10 cellular contexts compared by ENCODE assay signal in genomic region chr16:23694707-23695373, GRCh38. TPM values are rescaled to one million over a fixed set of nuclear protein-coding genes. Genes with fewer than 3 reads are reported as not detected.
DNase-seq lines count a peak whose midpoint lies in the region; ATAC-seq, FAIRE-seq and TF ChIP-seq lines count a peak whose summit lies in the region.
"Had no signal": no experiment of that assay in that cellular context is flagged by ENCODE, and none has a peak within 500 bp of the region (broad histone marks: within the 10 kb centered on the region; RNA-seq: fewer than 3 reads in every experiment).

No MANE protein-coding gene starts in this region.

- WGBS in H1 (ENCODE audit: extremely low coverage in 1 of 2, insufficient coverage in 1 of 2, insufficient read length in 1 of 2, insufficient replicate concordance in 2 of 2, low coverage in 1 of 2, low lambda C conversion rate in 2 of 2, missing lambda C conversion rate in 1 of 2), 2 experiments, result 18% methylated on average over 31 of the region's 31 CpGs; no CpG with 5 or more reads in 1 of the 2 experiments

- H3K9me3 ChIP-seq in MM.1S (replicated peaks; ENCODE audit: insufficient read depth, low read length) (no peaks in the 10 kb centered on the region), H1 (ENCODE audit: insufficient read depth in 2 of 2, low read depth in 1 of 2, low read length in 1 of 2) (no peaks in the 10 kb centered on the region)

- peak in 1 of 2 experiments; percentile 70; a peak in 1 of 3 replicates for TF ChIP-seq EP300 in H1 (IDR thresholded peaks at IDR 0.05; ENCODE audit: borderline replicate concordance in 1 of 2, low read depth in 2 of 2, low read length in 2 of 2)

- H3K79me1 ChIP-seq in H1 (ENCODE audit: low read depth, low read length), result no peaks in the 10 kb centered on the region

- H3K36me3 ChIP-seq in MM.1S (replicated peaks; ENCODE audit: insufficient read depth, low read length) (no peaks in the 10 kb centered on the region), H1 (ENCODE audit: control insufficient read depth in 2 of 4, insufficient read depth in 4 of 4, low read length in 3 of 4) (peaks cover 5 to 18% (median 14%) of the 10 kb centered on the region in 4 experiments)

- TF ChIP-seq RAD21 in H1 (IDR thresholded peaks at IDR 0.05 in 1 of 2, conservative IDR thresholded peaks at IDR 0.05 in 1 of 2; ENCODE audit: low read depth in 2 of 2, low read length in 2 of 2), result peak in 1 of 2 experiments; percentile 20; a peak in 2 of 4 replicates

- H3K18ac ChIP-seq in H1 (ENCODE audit: extremely low read depth, low read length), result peak overlapping the region; percentile 19

- POLR2A ChIA-PET in H1 (lab: Charles Lee; ENCODE audit: partially characterized antibody), result interaction anchor here (0.6 to 12.9 kb wide), 11 partner anchors 13 to 336 kb away, joined by 3 to 230 read pairs (median 3); partner anchors contain the start of gene PLK1

- no peak overlapping the region for H4K91ac ChIP-seq in H1 (replicated peaks; ENCODE audit: insufficient read length, low read length)

- FAIRE-seq in H1 (lab: Jason Lieb, UNC), result no peak

- 0 out of 2 replicates have a peak, but pooled peaks cover 2% of the 10 kb centered on the region for H3F3A ChIP-seq in MM.1S (ENCODE audit: insufficient read depth, low read length)

- no peak overlapping the region for H4K5ac ChIP-seq in H1 (ENCODE audit: insufficient read length, low read depth, low read length)

- 0 out of 2 replicates have a peak overlapping the region, but pooled peaks have one; percentile 0 for H2BK12ac ChIP-seq in H1 (ENCODE audit: low read depth, low read length)

- no peak overlapping the region for H2BK120ac ChIP-seq in H1 (replicated peaks; ENCODE audit: low read depth, low read length)

- DNase-seq in AG08395 (ENCODE audit: low spot score) (peak; percentile 24), MM.1S (peak; percentile 49), H1 (ENCODE audit: low read depth in 1 of 2, low spot score in 2 of 2) (peak; percentile 79 to 86), lung microvascular endothelial cell (ENCODE audit: low read depth in 2 of 2) (peak; percentile 20 to 34), UCSD-AML1 (lab: John Stamatoyannopoulos, UW; ENCODE audit: unreplicated experiment) (no peak), NOMO-1 treated with DMSO at 0.1 percent for 48 hours (lab: John Stamatoyannopoulos, UW; ENCODE audit: unreplicated experiment) (no peak)
- DNase-seq: Calu3 had no signal

- H3K27me3 ChIP-seq in MM.1S (replicated peaks; ENCODE audit: insufficient read depth, low read length), result no peaks in the 10 kb centered on the region
- H3K27me3 ChIP-seq in H1 (replicated peaks in 1 of 4; ENCODE audit: control insufficient read depth in 3 of 4, extremely low read depth in 1 of 4, insufficient read depth in 3 of 4, low read length in 3 of 4), result no peaks in the 10 kb centered on the region

- H4K8ac ChIP-seq in H1 (ENCODE audit: extremely low read depth, insufficient read depth, low read length), result no peak overlapping the region

- H3K9ac ChIP-seq in MM.1S (ENCODE audit: low read length) (no peak overlapping the region; the same call in 1 of the 2 replicates), H1 (replicated peaks in 1 of 4; ENCODE audit: extremely low read depth in 1 of 4, low read depth in 3 of 4, low read length in 3 of 4) (no peak overlapping the region)

- peak overlapping the region; percentile 53 for H3K56ac ChIP-seq in H1 (replicated peaks; ENCODE audit: insufficient read length, low read depth, low read length)

- no peak overlapping the region for H2BK15ac ChIP-seq in H1 (ENCODE audit: low read length)

- peaks cover 7% of the 10 kb centered on the region; the same call in 1 of the 2 replicates for H3K23me2 ChIP-seq in H1 (ENCODE audit: low read depth, low read length)

- H2AFZ ChIP-seq in MM.1S (ENCODE audit: low read length), result peak overlapping the region; percentile 62
- H2AFZ ChIP-seq in H1 (ENCODE audit: low read length), result peak overlapping the region; percentile 90

- H3K4me1 ChIP-seq in MM.1S (ENCODE audit: low read length) (no peaks in the 10 kb centered on the region), H1 (replicated peaks in 1 of 4; ENCODE audit: control insufficient read depth in 3 of 4, insufficient read depth in 4 of 4, low read length in 3 of 4) (peaks cover 0 to 5% (median 4%) of the 10 kb centered on the region in 4 experiments; a peak in 5 of 7 replicates)

- no peaks in the 10 kb centered on the region for H4K20me1 ChIP-seq in MM.1S (ENCODE audit: insufficient read depth, low read length)
- H4K20me1 ChIP-seq in H1 (replicated peaks in 1 of 2; ENCODE audit: control insufficient read depth in 1 of 2, insufficient read depth in 2 of 2, low read length in 2 of 2), result peaks cover 0 to 6% of the 10 kb centered on the region in 2 experiments

- ATAC-seq in HG03342 (IDR thresholded peaks at IDR 0.05; ENCODE audit: unreplicated experiment) (no peak), GM19463 (IDR thresholded peaks at IDR 0.05; ENCODE audit: unreplicated experiment) (no peak)

- peak overlapping the region; percentile 26; the same call in 1 of the 2 replicates for H3K4me3 ChIP-seq in MM.1S (ENCODE audit: low read length)
- peak overlapping the region; percentile 15 to 59 (median 51); a peak in 7 of 8 replicates for H3K4me3 ChIP-seq in H1 (ENCODE audit: extremely low read depth in 1 of 4, insufficient read depth in 2 of 4, low read depth in 3 of 4, low read length in 4 of 4)

- H3K9me2 ChIP-seq in MM.1S (replicated peaks; ENCODE audit: insufficient read depth, low read length), result no peaks in the 10 kb centered on the region

- no peak for TF ChIP-seq POLR2A in H1 (IDR thresholded peaks at IDR 0.05; ENCODE audit: control extremely low read depth in 1 of 2, low read depth in 2 of 2, low read length in 2 of 2)

- peak overlapping the region; percentile 52; the same call in 1 of the 2 replicates for H2BK5ac ChIP-seq in H1 (ENCODE audit: low read depth, low read length)

- TF ChIP-seq CTCF in MM.1S (IDR thresholded peaks at IDR 0.05; ENCODE audit: low read length) (no peak), H1 (IDR thresholded peaks at IDR 0.05; ENCODE audit: control extremely low read depth in 1 of 3, insufficient read depth in 1 of 3, low read depth in 1 of 3, low read length in 3 of 3) (no peak)

- no peak overlapping the region for H2AK5ac ChIP-seq in H1 (ENCODE audit: low read depth, low read length)

- H2BK20ac ChIP-seq in H1 (ENCODE audit: low read length), result no peak overlapping the region

- H3K14ac ChIP-seq in H1 (ENCODE audit: insufficient read length), result no peak overlapping the region

- H3K23ac ChIP-seq in H1 (ENCODE audit: insufficient read length), result no peak overlapping the region

- CTCF ChIA-PET in H1 (lab: Charles Lee; ENCODE audit: partially characterized antibody), result interaction anchor here (0.6 to 5.1 kb wide), 10 partner anchors 11 to 93 kb away, joined by 3 to 43 read pairs (median 3); partner anchors contain the start of genes ERN2 and PLK1

- H3K27ac ChIP-seq in MM.1S (ENCODE audit: low read length) (no peak overlapping the region), H1 (ENCODE audit: low read depth, low read length) (no peak overlapping the region)

- H3K79me2 ChIP-seq in MM.1S (ENCODE audit: low read length), result no peaks in the 10 kb centered on the region
- H3K79me2 ChIP-seq in H1 (ENCODE audit: control insufficient read depth in 1 of 2, insufficient read depth in 2 of 2, low read length in 2 of 2), result no peaks in the 10 kb centered on the region

- no peak overlapping the region for H3K4ac ChIP-seq in H1 (replicated peaks; ENCODE audit: insufficient read length, low read depth, low read length)

- H3K4me2 ChIP-seq in MM.1S (ENCODE audit: low read depth, low read length), result peak overlapping the region; percentile 54; the same call in 1 of the 2 replicates
- peak overlapping the region; percentile 49 to 69 for H3K4me2 ChIP-seq in H1 (ENCODE audit: insufficient read depth in 1 of 2, low read depth in 2 of 2, low read length in 2 of 2)

RNA-seq across cellular contexts. Expression of gene PLK1, which starts 16.2 kb away (rescaled TPM):
- 135 and 139 TPM in 2 replicates for total RNA-seq in H1 (2021; fragmentation: NEBNext Ultra II Directional; extraction: Animal tissue kit (Norgen Biotek cat#: 25700))
- polyA plus RNA-seq in H1 (2011; rRNA removed), result 127 and 219 TPM in 2 replicates
- polyA plus RNA-seq in H1 (2011; cell fraction: cytosol; rRNA removed), result 101 TPM
- polyA plus RNA-seq in H1 (2011; cell fraction: nucleus; rRNA removed), result 175 TPM
- polyA plus RNA-seq in H1 (2012, experiment 1 of 2), result 128 to 149 TPM (median 143 TPM) in 4 replicates
- polyA plus RNA-seq in H1 (2012, experiment 2 of 2), result 158 TPM
- polyA plus RNA-seq in H1 (2013, experiment 1 of 2), result 111 TPM
- 108 TPM for polyA plus RNA-seq in H1 (2013, experiment 2 of 2)
- 76.3 and 122 TPM in 2 replicates for polyA minus RNA-seq in H1 (2011; rRNA and poly(A)+ RNA removed)
- polyA minus RNA-seq in H1 (2011; cell fraction: cytosol; rRNA and poly(A)+ RNA removed), result 86.4 TPM
- polyA minus RNA-seq in H1 (2011; cell fraction: nucleus; rRNA and poly(A)+ RNA removed), result 48.3 TPM
- total RNA-seq in lung microvascular endothelial cell, result 2.8 and 10.9 TPM in 2 replicates

RNA-seq across cellular contexts. Expression of gene ERN2, which starts 18.2 kb away (rescaled TPM):
- total RNA-seq in H1 (2021; fragmentation: NEBNext Ultra II Directional; extraction: Animal tissue kit (Norgen Biotek cat#: 25700)), result 1.7 and 2.4 TPM in 2 replicates
- 4.4 and 6.1 TPM in 2 replicates for polyA plus RNA-seq in H1 (2011; rRNA removed)
- polyA plus RNA-seq in H1 (2011; cell fraction: cytosol; rRNA removed), result 5.1 TPM
- polyA plus RNA-seq in H1 (2011; cell fraction: nucleus; rRNA removed), result 11.3 TPM
- 1.6 to 3.0 TPM (median 2.4 TPM) in 4 replicates for polyA plus RNA-seq in H1 (2012, experiment 1 of 2)
- polyA plus RNA-seq in H1 (2012, experiment 2 of 2), result 0.96 TPM
- 1.0 TPM for polyA plus RNA-seq in H1 (2013, experiment 1 of 2)
- polyA plus RNA-seq in H1 (2013, experiment 2 of 2), result 1.5 TPM
- polyA minus RNA-seq in H1 (2011; rRNA and poly(A)+ RNA removed), result 5.1 and 5.3 TPM in 2 replicates
- polyA minus RNA-seq in H1 (2011; cell fraction: cytosol; rRNA and poly(A)+ RNA removed), result 2.3 TPM
- polyA minus RNA-seq in H1 (2011; cell fraction: nucleus; rRNA and poly(A)+ RNA removed), result 16.1 TPM
- total RNA-seq in lung microvascular endothelial cell, result not detected in 2 replicates
- total RNA-seq: activated CD8-positive, alpha-beta memory T cell treated with anti-CD3 and anti-CD28 coated beads for 36 hours had no signal

RNA-seq across cellular contexts. Expression of gene DCTN5, which starts 53.6 kb away (rescaled TPM):
- 74.0 and 75.6 TPM in 2 replicates for total RNA-seq in H1 (2021; fragmentation: NEBNext Ultra II Directional; extraction: Animal tissue kit (Norgen Biotek cat#: 25700))
- 28.6 and 36.0 TPM in 2 replicates for polyA plus RNA-seq in H1 (2011; rRNA removed)
- 55.0 TPM for polyA plus RNA-seq in H1 (2011; cell fraction: cytosol; rRNA removed)
- polyA plus RNA-seq in H1 (2011; cell fraction: nucleus; rRNA removed), result 22.7 TPM
- 48.8 to 77.9 TPM (median 54.7 TPM) in 4 replicates for polyA plus RNA-seq in H1 (2012, experiment 1 of 2)
- polyA plus RNA-seq in H1 (2012, experiment 2 of 2), result 17.4 TPM
- 25.9 TPM for polyA plus RNA-seq in H1 (2013, experiment 1 of 2)
- polyA plus RNA-seq in H1 (2013, experiment 2 of 2), result 24.9 TPM
- polyA minus RNA-seq in H1 (2011; rRNA and poly(A)+ RNA removed), result 104 and 170 TPM in 2 replicates
- 41.8 TPM for polyA minus RNA-seq in H1 (2011; cell fraction: cytosol; rRNA and poly(A)+ RNA removed)
- 31.7 TPM for polyA minus RNA-seq in H1 (2011; cell fraction: nucleus; rRNA and poly(A)+ RNA removed)
- 47.8 and 48.6 TPM in 2 replicates for total RNA-seq in lung microvascular endothelial cell

RNA-seq across cellular contexts. Expression of gene PALB2, which starts 53.7 kb away (rescaled TPM):
- 28.6 and 33.1 TPM in 2 replicates for total RNA-seq in H1 (2021; fragmentation: NEBNext Ultra II Directional; extraction: Animal tissue kit (Norgen Biotek cat#: 25700))
- 9.6 and 12.5 TPM in 2 replicates for polyA plus RNA-seq in H1 (2011; rRNA removed)
- 15.1 TPM for polyA plus RNA-seq in H1 (2011; cell fraction: cytosol; rRNA removed)
- polyA plus RNA-seq in H1 (2011; cell fraction: nucleus; rRNA removed), result 8.8 TPM
- polyA plus RNA-seq in H1 (2012, experiment 1 of 2), result 11.8 to 20.4 TPM (median 14.1 TPM) in 4 replicates
- polyA plus RNA-seq in H1 (2012, experiment 2 of 2), result 2.8 TPM
- polyA plus RNA-seq in H1 (2013, experiment 1 of 2), result 20.7 TPM
- 18.1 TPM for polyA plus RNA-seq in H1 (2013, experiment 2 of 2)
- 24.9 and 27.2 TPM in 2 replicates for polyA minus RNA-seq in H1 (2011; rRNA and poly(A)+ RNA removed)
- polyA minus RNA-seq in H1 (2011; cell fraction: cytosol; rRNA and poly(A)+ RNA removed), result 12.1 TPM
- 30.0 TPM for polyA minus RNA-seq in H1 (2011; cell fraction: nucleus; rRNA and poly(A)+ RNA removed)
- total RNA-seq in lung microvascular endothelial cell, result 4.1 and 6.2 TPM in 2 replicates

RNA-seq across cellular contexts. Expression of gene CHP2, which starts 60.0 kb away (rescaled TPM):
- total RNA-seq in H1 (2021; fragmentation: NEBNext Ultra II Directional; extraction: Animal tissue kit (Norgen Biotek cat#: 25700)), result 1.6 and 1.7 TPM in 2 replicates
- polyA plus RNA-seq in H1 (2011; rRNA removed), result 1.3 and 2.6 TPM in 2 replicates
- 2.6 TPM for polyA plus RNA-seq in H1 (2011; cell fraction: cytosol; rRNA removed)
- polyA plus RNA-seq in H1 (2011; cell fraction: nucleus; rRNA removed), result 2.0 TPM
- polyA plus RNA-seq in H1 (2012, experiment 1 of 2), result 2.9 to 4.5 TPM (median 3.9 TPM) in 4 replicates
- 1.1 TPM for polyA plus RNA-seq in H1 (2012, experiment 2 of 2)
- polyA plus RNA-seq in H1 (2013, experiment 1 of 2), result 0.99 TPM
- polyA plus RNA-seq in H1 (2013, experiment 2 of 2), result 1.1 TPM
- polyA minus RNA-seq in H1 (2011; rRNA and poly(A)+ RNA removed), result 2.4 and 2.7 TPM in 2 replicates
- polyA minus RNA-seq in H1 (2011; cell fraction: cytosol; rRNA and poly(A)+ RNA removed), result 1.4 TPM
- 1.5 TPM for polyA minus RNA-seq in H1 (2011; cell fraction: nucleus; rRNA and poly(A)+ RNA removed)
- total RNA-seq in lung microvascular endothelial cell, result not detected in 2 replicates
- total RNA-seq: activated CD8-positive, alpha-beta memory T cell treated with anti-CD3 and anti-CD28 coated beads for 36 hours; Calu3 had no signal

Comparison
In these comparisons a context has a peak if more than half of its experiments do, and no peak if none do; other contexts are left out.
1. DNase-seq: peak in AG08395 (single experiment), MM.1S (single experiment), H1 (2 of 2) and lung microvascular endothelial cell (2 of 2); none in UCSD-AML1 (single experiment) and NOMO-1 treated with DMSO at 0.1 percent for 48 hours (single experiment).
2. RNA of gene PLK1, which starts 16.2 kb away (total RNA-seq): 135 to 139 TPM in H1; 2.8 to 10.9 TPM in lung microvascular endothelial cell; every median in the first group is over 10 times any median in the second.